8 cellular contexts compared by ENCODE assay signal in genomic region chr1:23168462-23169218, GRCh38. TPM values are rescaled to one million over a fixed set of nuclear protein-coding genes. Genes with fewer than 3 reads are reported as not detected.
DNase-seq lines count a peak whose midpoint lies in the region; ATAC-seq and TF ChIP-seq lines count a peak whose summit lies in the region.

Gene LUZP1, minus strand, starts transcription at chr1:23168856.

- POLR2A ChIA-PET in activated CD8-positive, alpha-beta memory T cell treated with anti-CD3 and anti-CD28 coated beads for 36 hours (lab: Charles Lee) = interaction anchor here (0.6 to 0.7 kb wide), 2 partner anchors 62 to 67 kb away, joined by 4 read pairs; no protein-coding TSS in a partner anchor

- no peaks in the 10 kb centered on the region for H3K27me3 ChIP-seq in lung (ENCODE audit: control insufficient read depth, insufficient read depth)

- CTCF ChIA-PET in activated CD8-positive, alpha-beta memory T cell treated with anti-CD3 and anti-CD28 coated beads for 36 hours (lab: Charles Lee) = interaction anchor here (0.6 to 2.3 kb wide), 3 partner anchors 16 to 69 kb away, joined by 3 to 9 read pairs (median 8); no protein-coding TSS in a partner anchor

- H3K36me3 ChIP-seq in lung (ENCODE audit: control insufficient read depth in 2 of 2, insufficient read depth in 2 of 2, low read length in 2 of 2) = no peaks in the 10 kb centered on the region

- peak; percentile 91 for TF ChIP-seq POLR2A in GM18526 (IDR thresholded peaks at IDR 0.05; ENCODE audit: extremely low read depth, insufficient read length)

- H3K27ac ChIP-seq in 22Rv1 = peak within 1 kb of the TSS; percentile 74
- H3K27ac ChIP-seq in lung (ENCODE audit: low read depth in 1 of 2, low read length in 1 of 2) = peak within 1 kb of the TSS; percentile 94

- 6 to 8% methylated on average over 51 to 56 of the region's 56 CpGs for WGBS in lung, 2 donors

- peaks cover 4 to 18% of the 10 kb centered on the region in 2 donors for H3K4me1 ChIP-seq in lung (ENCODE audit: control insufficient read depth in 2 of 2, insufficient read depth in 2 of 2, low read length in 2 of 2)

- TF ChIP-seq CTCF in 22Rv1 (IDR thresholded peaks at IDR 0.05) (peak; percentile 17), lung (IDR thresholded peaks at IDR 0.05; ENCODE audit: control extremely low read depth, extremely low read depth) (no peak)

- ATAC-seq in HG03460 (IDR thresholded peaks at IDR 0.05; ENCODE audit: unreplicated experiment) (peak; percentile 64), lung (ENCODE audit: insufficient read depth, low FRiP score) (peak; percentile 93)

- DNase-seq in NK-92 treated with Interleukin-12 subunit alpha and Interleukin-12 subunit beta, amount 100 ng/mL, for 24 hours (lab: John Stamatoyannopoulos, UW) = peak; percentile 67
- DNase-seq in effector CD4-positive, alpha-beta T cell = peak; percentile 88
- DNase-seq in lung (ENCODE audit: low spot score) = peak; percentile 91
- peak; percentile 81 to 82 (median 81) for DNase-seq in stimulated activated CD4-positive, alpha-beta T cell treated with anti-CD3 and anti-CD28 coated beads, TNF-alpha, amount 100 ng/mL, for 24 hours (ENCODE audit: low read depth in 3 of 3)

- no peaks in the 10 kb centered on the region for H3K9me3 ChIP-seq in lung (ENCODE audit: control insufficient read depth in 2 of 2, insufficient read depth in 1 of 2, low read length in 1 of 2)

- H3K4me3 ChIP-seq in lung = peak within 1 kb of the TSS; percentile 84

RNA-seq across cellular contexts. Expression of gene LUZP1, which starts in this region (rescaled TPM):
- total RNA-seq in activated CD8-positive, alpha-beta memory T cell treated with anti-CD3 and anti-CD28 coated beads for 36 hours = 10 to 100 TPM; 20.4 to 20.7 TPM
- total RNA-seq in lung = 10 to 100 TPM; 26.3 to 27.5 TPM
- polyA plus RNA-seq in lung = 1 to 10 TPM; 4.0 to 9.1 TPM

Comparison
In these comparisons a context has a peak if more than half of its experiments do, and no peak if none do; other contexts are left out.
1. Peak in every context shown above with its lines: DNase-seq, ATAC-seq, H3K4me3 ChIP-seq and H3K27ac ChIP-seq.